In the genomic region with DNA sequence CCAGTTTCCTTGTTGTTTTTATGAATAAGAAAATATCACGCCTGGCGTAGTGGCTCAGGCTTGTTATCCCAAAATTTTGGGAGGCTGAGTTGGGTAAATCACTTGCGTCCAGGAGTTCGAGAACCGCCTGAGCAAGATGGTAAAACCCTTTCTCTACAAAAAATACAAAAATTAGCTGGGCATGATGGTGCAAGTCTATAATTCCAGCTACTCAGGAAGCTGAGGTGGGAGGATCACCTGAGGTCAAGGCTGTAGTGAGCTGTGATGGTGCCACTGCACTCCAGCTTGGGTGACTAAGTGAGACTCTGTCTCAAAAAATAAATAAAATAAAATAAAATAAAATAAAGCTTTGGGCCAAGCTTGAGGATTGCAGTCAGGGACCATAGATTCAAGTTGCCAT, we compare ENCODE assay signal across 8 cellular contexts.
"Had no signal": no experiment of that assay in that cellular context is flagged by ENCODE, and none has a peak within 500 bp of the region (broad histone marks: within the 10 kb centered on the region; RNA-seq: fewer than 3 reads in every experiment).

No MANE protein-coding gene starts in this region.

- DNase-seq: GDM1, GF-D8 had no signal

- H3K4me3 ChIP-seq: GM12878 had no signal

- FAIRE-seq: G401.6, GM12878, GM12891, GM12892, GM18507, GM19239 had no signal
